ENCODE assay signal across 8 cellular contexts in the genomic region with DNA sequence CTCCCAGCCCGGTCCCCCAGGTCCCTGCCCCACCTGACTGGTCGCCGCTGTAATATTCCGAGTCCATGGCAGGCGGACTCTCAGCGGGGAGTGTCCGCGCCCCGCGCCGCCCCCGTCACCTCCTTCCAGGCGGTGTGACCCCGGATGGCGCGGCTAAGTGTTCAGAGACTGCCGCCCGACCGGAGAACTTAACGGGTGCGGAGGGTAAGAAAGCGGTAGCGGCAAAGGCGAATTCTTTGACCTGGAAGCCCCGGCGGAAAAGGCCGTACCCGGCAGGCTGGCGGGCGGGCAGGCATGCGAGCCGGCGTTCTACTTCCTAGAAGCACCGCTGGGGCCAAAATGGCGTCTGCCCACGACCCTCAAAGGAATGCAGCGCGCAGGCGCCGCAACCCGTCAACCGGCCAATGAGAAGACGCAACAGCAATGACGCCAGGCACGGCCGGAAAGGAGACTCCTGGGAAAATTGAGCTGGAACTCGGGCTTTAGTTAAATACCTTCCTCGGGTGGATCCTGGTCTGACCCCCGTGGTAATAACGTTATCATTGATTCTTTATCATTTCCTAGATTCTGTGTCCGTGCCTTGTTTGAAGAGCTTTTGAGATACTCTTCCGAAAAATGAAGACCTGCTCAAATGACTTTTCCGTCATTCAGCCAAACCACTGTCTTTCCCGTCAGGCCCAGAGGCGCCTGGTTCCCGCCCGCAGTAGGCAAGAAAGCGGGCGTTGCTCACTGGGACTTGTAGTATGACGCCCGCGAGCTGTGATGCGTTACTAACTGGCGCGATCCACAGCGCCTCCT. TPM values are rescaled to one million over a fixed set of nuclear protein-coding genes. Genes with fewer than 3 reads are reported as not detected.
DNase-seq lines count a peak whose midpoint lies in the region; ATAC-seq, FAIRE-seq and TF ChIP-seq lines count a peak whose summit lies in the region.

A gene (minus strand): TSS at position 348 of the 798 bp plus-strand sequence. CDS start 281 bp downstream, at position 67.

- peaks cover 40% of the 10 kb centered on the region for H3K4me1 ChIP-seq in Loucy (ENCODE audit: insufficient read depth, low read length, poor library complexity, severe bottlenecking)

- H3K4me1 Mint-ChIP-seq in natural killer cell: peaks cover 37 to 43% of the 10 kb centered on the region in 2 donors

- TF ChIP-seq POLR2A in H54 (IDR thresholded peaks at IDR 0.05; ENCODE audit: low read depth, low read length) (peak; percentile 35), Raji (IDR thresholded peaks at IDR 0.05; ENCODE audit: insufficient read depth, low read depth, low read length) (peak; percentile 63)

- H3K4me2 ChIP-seq in Loucy (ENCODE audit: low read depth, low read length, poor library complexity, severe bottlenecking): peak within 1 kb of the TSS; percentile 93

- TF ChIP-seq CTCF in Loucy (conservative IDR thresholded peaks at IDR 0.05; ENCODE audit: low read length) (no peak), natural killer cell (IDR thresholded peaks at IDR 0.05) (peak; percentile 25)

- no peaks in the 10 kb centered on the region for H3K36me3 Mint-ChIP-seq in natural killer cell

- peak within 1 kb of the TSS; percentile 96 for H3K9ac ChIP-seq in Loucy (ENCODE audit: low read depth, low read length, poor library complexity, severe bottlenecking)

- H3F3A ChIP-seq in Loucy (ENCODE audit: low read depth): no peaks in the 10 kb centered on the region

- H3K4me3 ChIP-seq in Loucy (ENCODE audit: low read length, poor library complexity, severe bottlenecking): peak within 1 kb of the TSS; percentile 84

- intact Hi-C loops in natural killer cell (cut with micrococcal nuclease): loop anchor here (1.0 to 5.0 kb wide), 3 partner anchors 118 to 175 kb away; a partner anchor contains a TSS

- H3K9me2 ChIP-seq in Loucy (replicated peaks; ENCODE audit: low read depth, low read length): no peaks in the 10 kb centered on the region

- peak within 1 kb of the TSS; percentile 93 for H3K4me3 Mint-ChIP-seq in natural killer cell

- no peaks in the 10 kb centered on the region for H3K27me3 ChIP-seq in Loucy (ENCODE audit: insufficient read depth, low read length, poor library complexity, severe bottlenecking)

- H4K20me1 ChIP-seq in Loucy (ENCODE audit: insufficient read depth, low read length, poor library complexity, severe bottlenecking): peaks cover 34% of the 10 kb centered on the region

- H2AFZ ChIP-seq in Loucy (ENCODE audit: low read length): peak within 1 kb of the TSS; percentile 90

- peak; percentile 60 for FAIRE-seq in H54 (lab: Jason Lieb, UNC)

- H3K27me3 Mint-ChIP-seq in natural killer cell (ENCODE audit: low read depth in 2 of 2): peaks cover 9 to 13% of the 10 kb centered on the region in 2 donors

- DNase-seq in ELF-1 (ENCODE audit: low read depth, low spot score): peak; percentile 97
- DNase-seq in H54 (ENCODE audit: insufficient read length, low spot score): peak; percentile 84
- peak; percentile 90 for DNase-seq in activated T-helper 9 cell treated with anti-CD3 and anti-CD28 coated beads, Interleukin-2, amount 50 U/mL, for 16 hours (ENCODE audit: low read depth)
- peak; percentile 97 for DNase-seq in fibroblast of peridontal ligament (ENCODE audit: extremely low read depth)
- peak; percentile 90 for DNase-seq in natural killer cell
- peak; percentile 89 for DNase-seq in stimulated activated naive CD4-positive, alpha-beta T cell treated with Interleukin-2 at 50 U/mL for 16 hours (lab: John Stamatoyannopoulos, UW)

- H3K9me3 Mint-ChIP-seq in natural killer cell: no peaks in the 10 kb centered on the region

- H3K79me2 ChIP-seq in Loucy (ENCODE audit: insufficient read depth, low read length): peaks cover 49% of the 10 kb centered on the region

- peak; percentile 87 to 94 (median 90) for ATAC-seq in natural killer cell

- H3K9me3 ChIP-seq in Loucy (ENCODE audit: insufficient read depth, low read depth, low read length): 0 out of 2 replicates have a peak, but pooled peaks cover 2% of the 10 kb centered on the region

- H3K27ac Mint-ChIP-seq in natural killer cell: peak within 1 kb of the TSS; percentile 96 to 98

- peaks cover 10% of the 10 kb centered on the region; the same call in 1 of the 2 replicates for H3K36me3 ChIP-seq in Loucy (ENCODE audit: insufficient read depth, low read length)

RNA-seq across cellular contexts. Expression of the gene that starts here (rescaled TPM):
- total RNA-seq in natural killer cell: 10 to 100 TPM; 21.7 to 27.1 (median 23.9) TPM

Comparison
In these comparisons a context has a peak if more than half of its experiments do, and no peak if none do; other contexts are left out.
1. Peak in every context shown above with its lines: DNase-seq, ATAC-seq and H3K4me3 ChIP-seq.